ENCODE assay signal across 8 cellular contexts in the genomic region with DNA sequence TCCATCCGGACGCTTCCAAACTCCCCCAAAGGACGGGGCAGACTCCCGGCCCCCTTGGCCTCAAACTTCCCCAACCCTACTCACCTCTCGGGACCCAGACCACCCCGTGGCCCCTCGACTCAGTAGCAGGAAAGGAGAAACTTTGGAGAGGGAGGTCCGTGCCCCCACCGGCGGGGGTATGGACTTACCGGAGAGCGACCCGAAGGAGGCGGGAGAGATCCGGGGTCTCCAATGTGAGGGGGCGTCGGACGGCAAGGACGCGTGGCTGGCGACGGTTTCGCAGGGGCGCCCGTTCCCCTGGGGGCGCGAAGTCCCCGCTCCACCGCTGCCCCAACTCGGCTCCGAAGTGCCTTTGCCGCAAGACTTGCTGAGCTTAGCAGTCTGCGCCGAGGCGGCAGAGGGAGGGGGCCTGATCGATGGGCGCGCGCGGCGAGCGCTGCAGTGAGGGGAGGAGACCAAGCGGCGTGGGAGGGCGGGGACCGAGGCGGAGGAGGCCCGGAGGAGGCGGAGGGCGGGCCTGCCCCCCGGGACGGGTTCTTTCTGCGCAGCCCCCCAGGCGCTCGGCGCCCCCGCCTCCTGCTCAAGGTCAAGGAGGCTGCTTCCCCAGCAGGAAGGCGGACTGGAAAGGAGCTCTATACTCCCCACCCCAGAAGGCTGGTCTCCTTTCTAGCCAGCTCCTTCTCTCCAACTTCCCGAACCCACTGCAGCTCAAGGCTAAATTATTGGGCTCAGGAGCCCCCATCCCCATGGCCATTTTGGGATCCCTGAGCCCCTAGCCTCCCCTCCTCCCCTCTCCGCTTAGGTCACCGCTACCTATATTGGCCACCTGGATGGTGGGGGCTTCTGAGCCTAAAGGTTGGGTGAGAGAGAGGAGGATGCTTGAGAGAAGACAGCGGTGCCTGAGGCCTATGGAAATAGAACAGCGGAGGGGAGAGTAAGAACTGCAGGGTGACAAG. TPM values are rescaled to one million over a fixed set of nuclear protein-coding genes. Genes with fewer than 3 reads are reported as not detected.
DNase-seq lines count a peak whose midpoint lies in the region; ATAC-seq, FAIRE-seq and TF ChIP-seq lines count a peak whose summit lies in the region.
"Had no signal": no experiment of that assay in that cellular context is flagged by ENCODE, and none has a peak within 500 bp of the region (broad histone marks: within the 10 kb centered on the region; RNA-seq: fewer than 3 reads in every experiment).

TSS of gene SYT2 (minus strand) at position 385 of the 956 bp plus-strand sequence. CDS start 104,682 bp downstream, outside the sequence.

- POLR2A ChIA-PET in H1 (lab: Charles Lee; ENCODE audit: partially characterized antibody), result interaction anchor here (0.9 to 1.2 kb wide), 5 partner anchors 9 to 57 kb away, joined by 3 to 4 read pairs (median 3); no protein-coding TSS in a partner anchor

- DNase-seq in H9 (peak; percentile 70), NCI-H510A (lab: John Stamatoyannopoulos, UW) (peak; percentile 70), H1 (ENCODE audit: low read depth in 1 of 2, low spot score in 2 of 2) (peak in 1 of 2 experiments; percentile 81), naive B cell (no peak), superior temporal gyrus (ENCODE audit: extremely low spot score) (no peak)

- WGBS in H9 (ENCODE audit: extremely low coverage, insufficient read length, low lambda C conversion rate), result no CpG with 5 or more reads among the region's 63 CpGs
- WGBS in H1 (ENCODE audit: extremely low coverage in 1 of 2, insufficient coverage in 1 of 2, insufficient read length in 1 of 2, insufficient replicate concordance in 2 of 2, low coverage in 1 of 2, low lambda C conversion rate in 2 of 2, missing lambda C conversion rate in 1 of 2), 2 experiments, result 5% methylated on average over 26 of the region's 63 CpGs; no CpG with 5 or more reads in 1 of the 2 experiments

- H3K9ac ChIP-seq in H9 (ENCODE audit: extremely low read depth, insufficient read length, low read length) (peak within 1 kb of the TSS; percentile 7), H1 (replicated peaks in 1 of 4; ENCODE audit: extremely low read depth in 1 of 4, low read depth in 3 of 4, low read length in 3 of 4) (peak within 1 kb of the TSS in 2 of 4 experiments; percentile 47 to 59; a peak in 3 of 7 replicates)

- no peak for TF ChIP-seq RAD21 in H1 (IDR thresholded peaks at IDR 0.05 in 1 of 2, conservative IDR thresholded peaks at IDR 0.05 in 1 of 2; ENCODE audit: low read depth in 2 of 2, low read length in 2 of 2)

- H3K4me3 Mint-ChIP-seq in H9, result peak within 1 kb of the TSS; percentile 71 to 86
- peak within 1 kb of the TSS in 5 of 8 donors; percentile 1 to 66 (median 44) for H3K4me3 Mint-ChIP-seq in naive B cell

- H3K36me3 Mint-ChIP-seq in H9 (ENCODE audit: insufficient read depth in 1 of 3, low read depth in 3 of 3) (no peaks in the 10 kb centered on the region; a peak in 1 of 7 replicates), naive B cell (peaks cover 0 to 7% of the 10 kb centered on the region in 2 donors)

- H3K9me3 Mint-ChIP-seq in H9, result no peaks in the 10 kb centered on the region
- H3K9me3 Mint-ChIP-seq in naive B cell, result no peaks in the 10 kb centered on the region

- H3K4me3 ChIP-seq in H1 (ENCODE audit: extremely low read depth in 1 of 4, insufficient read depth in 2 of 4, low read depth in 3 of 4, low read length in 4 of 4), result peak within 1 kb of the TSS; percentile 42 to 86 (median 66)

- H3K23me2 ChIP-seq in H9 (ENCODE audit: insufficient read length, low read depth, low read length, poor library complexity, severe bottlenecking), result peaks cover 12% of the 10 kb centered on the region
- peaks cover 12% of the 10 kb centered on the region; the same call in 1 of the 2 replicates for H3K23me2 ChIP-seq in H1 (ENCODE audit: low read depth, low read length)

- H3K4me1 Mint-ChIP-seq in H9 (peaks cover 31 to 40% of the 10 kb centered on the region in 2 experiments), naive B cell (peaks cover 6 to 12% (median 12%) of the 10 kb centered on the region in 3 donors)

- H2BK5ac ChIP-seq in H9 (ENCODE audit: insufficient read length, low read length), result no peak within 1 kb of the TSS
- H2BK5ac ChIP-seq in H1 (ENCODE audit: low read depth, low read length), result peak within 1 kb of the TSS; percentile 24; the same call in 1 of the 2 replicates

- peak; percentile 35 to 40 for ATAC-seq in naive B cell (ENCODE audit: low read depth in 2 of 2)
- no peak for ATAC-seq in GM18861 (IDR thresholded peaks at IDR 0.05; ENCODE audit: unreplicated experiment)
- no peak for ATAC-seq in GM19463 (IDR thresholded peaks at IDR 0.05; ENCODE audit: unreplicated experiment)

- H3K14ac ChIP-seq in H9 (ENCODE audit: insufficient read depth, low read length) (peak within 1 kb of the TSS; percentile 25; the same call in 1 of the 2 replicates), H1 (ENCODE audit: insufficient read length) (no peak within 1 kb of the TSS)

- H3K4me2 ChIP-seq in H9 (ENCODE audit: insufficient read depth, insufficient read length, low read length) (peak within 1 kb of the TSS; percentile 53), H1 (ENCODE audit: insufficient read depth in 1 of 2, low read depth in 2 of 2, low read length in 2 of 2) (peak within 1 kb of the TSS; percentile 82 to 85)

- H3K18ac ChIP-seq in H9 (ENCODE audit: insufficient read length, low read depth, low read length), result peak within 1 kb of the TSS; percentile 50
- peak within 1 kb of the TSS; percentile 83 for H3K18ac ChIP-seq in H1 (ENCODE audit: extremely low read depth, low read length)

- no peak within 1 kb of the TSS for H3T11ph ChIP-seq in H9 (ENCODE audit: low read length)

- H3K9me3 ChIP-seq in H9 (ENCODE audit: control insufficient read depth, low read depth, low read length), result no peaks in the 10 kb centered on the region
- H3K9me3 ChIP-seq in H1 (ENCODE audit: insufficient read depth in 2 of 2, low read depth in 1 of 2, low read length in 1 of 2), result no peaks in the 10 kb centered on the region

- H4K91ac ChIP-seq in H9 (ENCODE audit: insufficient read length, low read depth, low read length) (no peak within 1 kb of the TSS), H1 (replicated peaks; ENCODE audit: insufficient read length, low read length) (peak within 1 kb of the TSS; percentile 27)

- TF ChIP-seq POLR2A in H1 (IDR thresholded peaks at IDR 0.05; ENCODE audit: control extremely low read depth in 1 of 2, low read depth in 2 of 2, low read length in 2 of 2), result no peak

- no peaks in the 10 kb centered on the region for H3K79me1 ChIP-seq in H9 (ENCODE audit: insufficient read depth, low read depth, low read length, poor library complexity, severe bottlenecking)
- H3K79me1 ChIP-seq in H1 (ENCODE audit: low read depth, low read length), result no peaks in the 10 kb centered on the region

- H3K27me3 Mint-ChIP-seq in H9 (ENCODE audit: low read depth), result peaks cover 58% of the 10 kb centered on the region
- H3K27me3 Mint-ChIP-seq in naive B cell, result peaks cover 67 to 96% (median 74%) of the 10 kb centered on the region in 3 donors

- H2AFZ ChIP-seq in H9 (ENCODE audit: low read length) (no peak within 1 kb of the TSS), H1 (ENCODE audit: low read length) (no peak within 1 kb of the TSS)

- no peak within 1 kb of the TSS for H4K5ac ChIP-seq in H9 (ENCODE audit: insufficient read length, low read depth, low read length)
- H4K5ac ChIP-seq in H1 (ENCODE audit: insufficient read length, low read depth, low read length), result no peak within 1 kb of the TSS

- no peak for FAIRE-seq in H1 (lab: Jason Lieb, UNC)

- H2BK120ac ChIP-seq in H9 (ENCODE audit: low read depth, low read length, poor library complexity, severe bottlenecking) (no peak within 1 kb of the TSS), H1 (replicated peaks; ENCODE audit: low read depth, low read length) (no peak within 1 kb of the TSS)

- H3K23ac ChIP-seq in H9 (ENCODE audit: insufficient read length, low read depth, low read length) (no peak within 1 kb of the TSS), H1 (ENCODE audit: insufficient read length) (no peak within 1 kb of the TSS)

- H3K27ac ChIP-seq in H9 (ENCODE audit: insufficient read length, low read depth, low read length), result no peak within 1 kb of the TSS
- H3K27ac ChIP-seq in H1 (ENCODE audit: low read depth, low read length), result no peak within 1 kb of the TSS

- H2BK20ac ChIP-seq in H9 (ENCODE audit: low read depth, low read length, poor library complexity, severe bottlenecking), result no peak within 1 kb of the TSS
- peak within 1 kb of the TSS; percentile 25; the same call in 1 of the 2 replicates for H2BK20ac ChIP-seq in H1 (ENCODE audit: low read length)

- no peak within 1 kb of the TSS for H2AK5ac ChIP-seq in H9 (ENCODE audit: insufficient read length, low read length)
- no peak within 1 kb of the TSS for H2AK5ac ChIP-seq in H1 (ENCODE audit: low read depth, low read length)

- H3K56ac ChIP-seq in H9 (ENCODE audit: insufficient read length, low read depth, low read length) (no peak within 1 kb of the TSS), H1 (replicated peaks; ENCODE audit: insufficient read length, low read depth, low read length) (no peak within 1 kb of the TSS)

- H3K79me2 ChIP-seq in H9 (ENCODE audit: insufficient read depth, low read length), result no peaks in the 10 kb centered on the region
- no peaks in the 10 kb centered on the region for H3K79me2 ChIP-seq in H1 (ENCODE audit: control insufficient read depth in 1 of 2, insufficient read depth in 2 of 2, low read length in 2 of 2)

- H3K4me1 ChIP-seq in H9 (ENCODE audit: insufficient read depth, low read length) (peaks cover 12% of the 10 kb centered on the region), H1 (replicated peaks in 1 of 4; ENCODE audit: control insufficient read depth in 3 of 4, insufficient read depth in 4 of 4, low read length in 3 of 4) (peaks cover 10 to 30% (median 21%) of the 10 kb centered on the region in 4 experiments)

- CTCF ChIA-PET in H1 (lab: Charles Lee; ENCODE audit: partially characterized antibody), result interaction anchor here (0.5 to 14.0 kb wide), 13 partner anchors 9 to 372 kb away, joined by 3 to 180 read pairs (median 3); no protein-coding TSS in a partner anchor

- no peak within 1 kb of the TSS for H2BK12ac ChIP-seq in H9 (ENCODE audit: insufficient read length, low read depth, low read length)
- peak within 1 kb of the TSS; percentile 60; the same call in 1 of the 2 replicates for H2BK12ac ChIP-seq in H1 (ENCODE audit: low read depth, low read length)

- H2BK15ac ChIP-seq in H9 (ENCODE audit: low read depth, low read length) (no peak within 1 kb of the TSS), H1 (ENCODE audit: low read length) (no peak within 1 kb of the TSS)

- no peak within 1 kb of the TSS for H3K4ac ChIP-seq in H9 (ENCODE audit: low read depth, low read length)
- H3K4ac ChIP-seq in H1 (replicated peaks; ENCODE audit: insufficient read length, low read depth, low read length), result no peak within 1 kb of the TSS

- H3K27ac Mint-ChIP-seq in H9 (0 out of 7 replicates have a peak within 1 kb of the TSS, but pooled peaks of 1 of the 3 experiments have one; percentile 48), naive B cell (peak within 1 kb of the TSS in 1 of 6 donors; percentile 72)

- H3K36me3 ChIP-seq in H1 (ENCODE audit: control insufficient read depth in 2 of 4, insufficient read depth in 4 of 4, low read length in 3 of 4), result no peaks in the 10 kb centered on the region

- TF ChIP-seq EP300 in H1 (IDR thresholded peaks at IDR 0.05; ENCODE audit: borderline replicate concordance in 1 of 2, low read depth in 2 of 2, low read length in 2 of 2), result no peak

- H4K20me1 ChIP-seq in H9 (ENCODE audit: control insufficient read depth, insufficient read depth, insufficient read length), result no peaks in the 10 kb centered on the region
- no peaks in the 10 kb centered on the region for H4K20me1 ChIP-seq in H1 (replicated peaks in 1 of 2; ENCODE audit: control insufficient read depth in 1 of 2, insufficient read depth in 2 of 2, low read length in 2 of 2)

- no peak for TF ChIP-seq CTCF in H9 (conservative IDR thresholded peaks at IDR 0.05)
- TF ChIP-seq CTCF in H1 (IDR thresholded peaks at IDR 0.05; ENCODE audit: control extremely low read depth in 1 of 3, insufficient read depth in 1 of 3, low read depth in 1 of 3, low read length in 3 of 3), result no peak

- H4K8ac ChIP-seq in H9 (replicated peaks; ENCODE audit: insufficient read length, low read depth, low read length) (no peak within 1 kb of the TSS), H1 (ENCODE audit: extremely low read depth, insufficient read depth, low read length) (peak within 1 kb of the TSS; percentile 80; the same call in 1 of the 2 replicates)

- H3K27me3 ChIP-seq in H9 (ENCODE audit: insufficient read depth, low read length) (no peaks in the 10 kb centered on the region; the same call in 1 of the 2 replicates), H1 (replicated peaks in 1 of 4; ENCODE audit: control insufficient read depth in 3 of 4, extremely low read depth in 1 of 4, insufficient read depth in 3 of 4, low read length in 3 of 4) (peaks cover 0 to 30% (median 19%) of the 10 kb centered on the region in 4 experiments; a peak in 5 of 7 replicates)

RNA-seq across cellular contexts. Expression of gene SYT2, which starts in this region (rescaled TPM):
- 3.2 and 3.3 TPM in 2 replicates for total RNA-seq in H9 (2021)
- 10.7 and 11.0 TPM in 2 replicates for total RNA-seq in H1 (2021; fragmentation: NEBNext Ultra II Directional; extraction: Animal tissue kit (Norgen Biotek cat#: 25700))
- polyA plus RNA-seq in H1 (2011; rRNA removed), result 2.8 and 3.3 TPM in 2 replicates
- 3.9 TPM for polyA plus RNA-seq in H1 (2011; cell fraction: cytosol; rRNA removed)
- polyA plus RNA-seq in H1 (2011; cell fraction: nucleus; rRNA removed), result 3.1 TPM
- 4.8 to 6.1 TPM (median 5.3 TPM) in 4 replicates for polyA plus RNA-seq in H1 (2012, experiment 1 of 2)
- polyA plus RNA-seq in H1 (2012, experiment 2 of 2), result 2.1 TPM
- polyA plus RNA-seq in H1 (2013, experiment 1 of 2), result 9.3 TPM
- 12.5 TPM for polyA plus RNA-seq in H1 (2013, experiment 2 of 2)
- 6.0 and 7.4 TPM in 2 replicates for polyA minus RNA-seq in H1 (2011; rRNA and poly(A)+ RNA removed)
- polyA minus RNA-seq in H1 (2011; cell fraction: cytosol; rRNA and poly(A)+ RNA removed), result 2.9 TPM
- 4.0 TPM for polyA minus RNA-seq in H1 (2011; cell fraction: nucleus; rRNA and poly(A)+ RNA removed)
- under 1 TPM in 2 of 6 donors, not detected in 4; 0.11 to 0.12 TPM for polyA plus RNA-seq in naive B cell (ENCODE audit: low read depth in 6 of 6)
- total RNA-seq: LHCN-M2 had no signal

Comparison
In these comparisons a context has a peak if more than half of its experiments do, and no peak if none do; other contexts are left out.
1. Peak in ATAC-seq in naive B cell; RNA of the gene not detected or under 1 TPM.
2. DNase-seq: peak in H9 (single experiment) and NCI-H510A (single experiment); none in naive B cell (single experiment) and superior temporal gyrus (single experiment).